Comparison of ENCODE assay signal across 9 cellular contexts in genomic region chr2:171703574-171704347, GRCh38. TPM values are rescaled to one million over a fixed set of nuclear protein-coding genes. Genes with fewer than 3 reads are reported as not detected.
DNase-seq lines count a peak whose midpoint lies in the region; ATAC-seq and TF ChIP-seq lines count a peak whose summit lies in the region.
"Had no signal": no experiment of that assay in that cellular context is flagged by ENCODE, and none has a peak within 500 bp of the region (broad histone marks: within the 10 kb centered on the region; RNA-seq: fewer than 3 reads in every experiment).

No MANE protein-coding gene starts in this region.

- H3K27ac Mint-ChIP-seq in activated CD8-positive, alpha-beta T cell treated with anti-CD3 and anti-CD28 coated beads, Interleukin-2, amount 10 ng/mL, durations not matched to agents 7 days and 5 days: no peak overlapping the region
- H3K27ac Mint-ChIP-seq: activated T-cell treated with anti-CD3 and anti-CD28 coated beads, Interleukin-2, amount 50 U/mL, for 72 hours had no signal

- TF ChIP-seq CTCF in kidney epithelial cell (IDR thresholded peaks at IDR 0.05; ENCODE audit: insufficient read depth, low read length, poor library complexity, severe bottlenecking): peak; percentile 48

- ATAC-seq in activated CD8-positive, alpha-beta T cell treated with anti-CD3 and anti-CD28 coated beads, Interleukin-2, amount 10 ng/mL, durations not matched to agents 7 days and 5 days: no peak

- H3K36me3 Mint-ChIP-seq in activated CD8-positive, alpha-beta T cell treated with anti-CD3 and anti-CD28 coated beads, Interleukin-2, amount 10 ng/mL, durations not matched to agents 7 days and 5 days (ENCODE audit: low read depth): peaks cover 8% of the 10 kb centered on the region

- no peaks in the 10 kb centered on the region for H3K36me3 ChIP-seq in kidney epithelial cell (ENCODE audit: control insufficient read depth, insufficient read depth, low read length)

- H3K27me3 Mint-ChIP-seq in activated CD8-positive, alpha-beta T cell treated with anti-CD3 and anti-CD28 coated beads, Interleukin-2, amount 10 ng/mL, durations not matched to agents 7 days and 5 days (ENCODE audit: low read depth): no peaks in the 10 kb centered on the region

- DNase-seq in NCI-H446 (lab: John Stamatoyannopoulos, UW) (peak; percentile 36 to 41), NCI-H446 treated with DMSO at 0.1 percent for 48 hours (lab: John Stamatoyannopoulos, UW) (no peak), M059J (ENCODE audit: low read depth) (peak; percentile 37), kidney epithelial cell (ENCODE audit: low read depth) (no peak), posterior vena cava (ENCODE audit: low spot score) (no peak), COLO668 (lab: John Stamatoyannopoulos, UW; ENCODE audit: unreplicated experiment) (no peak)
- DNase-seq in activated CD8-positive, alpha-beta T cell treated with anti-CD3 and anti-CD28 coated beads, Interleukin-2, amount 10 ng/mL, durations not matched to agents 7 days and 5 days: peak; percentile 27
- no peak for DNase-seq in activated T-cell treated with anti-CD3 and anti-CD28 coated beads, Interleukin-2, amount 50 U/mL, for 48 hours

- POLR2A ChIA-PET in activated CD8-positive, alpha-beta T cell treated with anti-CD3 and anti-CD28 coated beads, Interleukin-2, amount 10 ng/mL, durations not matched to agents 7 days and 5 days (lab: Charles Lee): no interaction called here

- H3K27me3 ChIP-seq in kidney epithelial cell (ENCODE audit: control insufficient read depth, insufficient read depth, low read length): no peaks in the 10 kb centered on the region

- no peaks in the 10 kb centered on the region for H3K9me3 Mint-ChIP-seq in activated CD8-positive, alpha-beta T cell treated with anti-CD3 and anti-CD28 coated beads, Interleukin-2, amount 10 ng/mL, durations not matched to agents 7 days and 5 days (ENCODE audit: insufficient read depth)
- H3K9me3 Mint-ChIP-seq: activated T-cell treated with anti-CD3 and anti-CD28 coated beads, Interleukin-2, amount 50 U/mL, for 72 hours had no signal

- no peak overlapping the region for H3K4me3 Mint-ChIP-seq in activated CD8-positive, alpha-beta T cell treated with anti-CD3 and anti-CD28 coated beads, Interleukin-2, amount 10 ng/mL, durations not matched to agents 7 days and 5 days
- H3K4me3 Mint-ChIP-seq: activated T-cell treated with anti-CD3 and anti-CD28 coated beads, Interleukin-2, amount 50 U/mL, for 72 hours had no signal

- intact Hi-C loops in posterior vena cava (cut with DNase I): no loop called here

- peaks cover 1% of the 10 kb centered on the region for H3K4me1 Mint-ChIP-seq in activated CD8-positive, alpha-beta T cell treated with anti-CD3 and anti-CD28 coated beads, Interleukin-2, amount 10 ng/mL, durations not matched to agents 7 days and 5 days (ENCODE audit: low read depth)

- H3K4me3 ChIP-seq in kidney epithelial cell (ENCODE audit: low read depth, low read length): no peak overlapping the region

- CTCF ChIA-PET in activated CD8-positive, alpha-beta T cell treated with anti-CD3 and anti-CD28 coated beads, Interleukin-2, amount 10 ng/mL, durations not matched to agents 7 days and 5 days (lab: Charles Lee): interaction anchor here (0.6 to 10.2 kb wide), 31 partner anchors 8 to 769 kb away, joined by 3 to 143 read pairs (median 4); partner anchors contain the start of gene DLX2

RNA-seq across cellular contexts. Expression of gene DYNC1I2, which starts 16.5 kb away (rescaled TPM):
- 98.3 and 148 TPM in 2 replicates for total RNA-seq in M059J (2014; rRNA removed; shearing (Covaris generic))
- 10 to 100 TPM; 46.0 to 47.7 TPM for total RNA-seq in activated CD8-positive, alpha-beta T cell treated with anti-CD3 and anti-CD28 coated beads, Interleukin-2, amount 10 ng/mL, durations not matched to agents 7 days and 5 days
- total RNA-seq in kidney epithelial cell (113 and 129 TPM in 2 replicates), posterior vena cava (10 to 100 TPM; 89.2 to 92.3 TPM)

Comparison
In these comparisons a context has a peak if more than half of its experiments do, and no peak if none do; other contexts are left out.
1. DNase-seq: peak in NCI-H446 (2 of 2), M059J (single experiment) and activated CD8-positive, alpha-beta T cell treated with anti-CD3 and anti-CD28 coated beads, Interleukin-2, amount 10 ng/mL, durations not matched to agents 7 days and 5 days (single experiment); none in NCI-H446 treated with DMSO at 0.1 percent for 48 hours (single experiment), kidney epithelial cell (single experiment), activated T-cell treated with anti-CD3 and anti-CD28 coated beads, Interleukin-2, amount 50 U/mL, for 48 hours (0 of 2), posterior vena cava (single experiment) and COLO668 (single experiment).